In genomic region chr2:56448999-56449431, GRCh38 we compare ENCODE assay signal across 13 cellular contexts.
DNase-seq lines count a peak whose midpoint lies in the region; TF ChIP-seq lines count a peak whose summit lies in the region.
"Had no signal": no experiment of that assay in that cellular context is flagged by ENCODE, and none has a peak within 500 bp of the region (broad histone marks: within the 10 kb centered on the region; RNA-seq: fewer than 3 reads in every experiment).

No MANE protein-coding gene starts in this region.

- intact Hi-C loops in cardiac septum (cut with DNase I): no loop called here

- peaks cover 9% of the 10 kb centered on the region for H3K4me1 ChIP-seq in ectodermal cell (ENCODE audit: control insufficient read depth, insufficient read depth, low read length)
- peaks cover 13% of the 10 kb centered on the region for H3K4me1 ChIP-seq in mesodermal cell (ENCODE audit: control insufficient read depth, insufficient read depth, low read length, poor library complexity, severe bottlenecking)

- H3K27ac ChIP-seq in 22Rv1 (peak overlapping the region; percentile 87), ectodermal cell (ENCODE audit: insufficient read depth, low read depth, low read length, poor library complexity, severe bottlenecking) (peak overlapping the region; percentile 9), mesodermal cell (ENCODE audit: low read depth, low read length, severe bottlenecking) (peak overlapping the region; percentile 24)
- H3K27ac ChIP-seq: PC-9 had no signal

- TF ChIP-seq CTCF in 22Rv1 (IDR thresholded peaks at IDR 0.05) (no peak), LNCaP clone FGC (IDR thresholded peaks at IDR 0.05; ENCODE audit: control insufficient read depth, extremely low read depth, insufficient read depth) (no peak)

- H3K9me3 ChIP-seq in ectodermal cell (ENCODE audit: control insufficient read depth, low read length) (no peaks in the 10 kb centered on the region), mesodermal cell (ENCODE audit: control insufficient read depth, low read length) (no peaks in the 10 kb centered on the region)

- DNase-seq in LNCaP clone FGC (ENCODE audit: low read depth): peak; percentile 14
- DNase-seq in H7: no peak
- no peak for DNase-seq in A172 (ENCODE audit: low spot score)
- DNase-seq in cardiac septum (ENCODE audit: low spot score): no peak
- no peak for DNase-seq in KG1 (lab: John Stamatoyannopoulos, UW)
- DNase-seq: activated T-cell treated with anti-CD3 and anti-CD28 coated beads, Interleukin-2, amount 50 U/mL, for 48 hours; cerebellar nuclear complex; NCI-H1105; PC-9; stimulated activated CD4-positive, alpha-beta T cell treated with anti-CD3 and anti-CD28 coated beads, Interleukin-1b, Interleukin-23, amount 100 ng/mL, for 48 hours had no signal

- WGBS in ectodermal cell, 2 experiments: 54 to 61% methylated on average over 8 of the region's 8 CpGs
- 48 to 62% methylated on average over 6 to 8 of the region's 8 CpGs for WGBS in mesodermal cell (ENCODE audit: insufficient coverage in 2 of 2), 2 experiments

- H3K27me3 ChIP-seq in ectodermal cell (ENCODE audit: control insufficient read depth, insufficient read depth, low read length, poor library complexity, severe bottlenecking) (no peaks in the 10 kb centered on the region), H7 (ENCODE audit: control insufficient read depth, insufficient read depth, low read length) (no peaks in the 10 kb centered on the region)

- H3K4me3 ChIP-seq in LNCaP clone FGC (ENCODE audit: low read depth, low read length): no peak overlapping the region
- no peak overlapping the region for H3K4me3 ChIP-seq in ectodermal cell (ENCODE audit: insufficient read depth, low read depth, low read length)
- no peak overlapping the region for H3K4me3 ChIP-seq in mesodermal cell (ENCODE audit: extremely low read depth, insufficient read depth, low read length, poor library complexity, severe bottlenecking)
- no peak overlapping the region for H3K4me3 ChIP-seq in H7 (ENCODE audit: insufficient read depth, low read depth, low read length)
- H3K4me3 ChIP-seq: PC-9 had no signal

- H3K36me3 ChIP-seq in ectodermal cell (ENCODE audit: control insufficient read depth, insufficient read depth, low read length) (no peaks in the 10 kb centered on the region), mesodermal cell (ENCODE audit: control insufficient read depth, insufficient read depth, low read length) (no peaks in the 10 kb centered on the region), H7 (replicated peaks; ENCODE audit: control insufficient read depth, insufficient read depth, low read length) (no peaks in the 10 kb centered on the region)

Comparison
In these comparisons a context has a peak if more than half of its experiments do, and no peak if none do; other contexts are left out.
1. H3K27ac ChIP-seq: peak in every context shown above with its lines; median percentile 87 in 22Rv1; 24 in mesodermal cell; 9 in ectodermal cell.